In the genomic region with DNA sequence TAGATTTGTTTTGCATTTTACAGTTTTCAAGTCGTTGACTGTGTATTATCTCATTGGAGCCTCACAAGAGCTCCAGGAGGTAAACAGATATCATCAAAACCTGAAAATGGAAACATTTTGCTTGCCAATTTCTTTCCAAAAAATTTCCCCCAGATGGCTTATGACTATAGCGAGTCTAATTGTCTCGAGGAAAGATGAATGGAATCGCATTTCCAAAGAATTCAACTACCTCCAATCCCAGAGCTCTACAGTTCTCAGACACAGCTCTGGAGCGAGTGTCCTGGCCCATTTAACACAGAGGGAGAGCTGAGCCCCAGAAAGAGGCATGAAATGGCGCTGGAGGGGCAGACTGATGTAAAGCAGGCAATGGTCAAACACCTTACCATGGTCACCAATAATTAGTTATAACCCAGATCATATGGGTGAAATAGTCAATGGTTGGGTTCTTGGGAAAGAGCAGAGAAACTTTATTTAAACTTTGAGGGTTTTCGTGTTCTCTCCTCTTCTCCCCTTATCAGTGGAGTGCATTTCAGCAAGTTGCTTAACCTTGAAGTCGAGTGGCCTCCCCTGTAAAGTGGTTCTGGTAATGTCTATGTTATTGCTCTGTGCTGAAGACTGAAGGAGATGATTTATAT, we compare ENCODE assay signal across 1 cellular context.
A peak's percentile ranks its signal among the peaks of the same experiment; 100 is the strongest.
TF ChIP-seq lines count a peak whose summit lies in the region.

No MANE protein-coding gene starts in this region.

TF ChIP-seq in K562, 482 proteins besides CTCF, POLR2A, EP300 and RAD21 (continued from another document):
- TF ChIP-seq ZFP1 (CRISPR knock-in tag; IDR thresholded peaks at IDR 0.05), result no peak
- TF ChIP-seq, protein P1, sequence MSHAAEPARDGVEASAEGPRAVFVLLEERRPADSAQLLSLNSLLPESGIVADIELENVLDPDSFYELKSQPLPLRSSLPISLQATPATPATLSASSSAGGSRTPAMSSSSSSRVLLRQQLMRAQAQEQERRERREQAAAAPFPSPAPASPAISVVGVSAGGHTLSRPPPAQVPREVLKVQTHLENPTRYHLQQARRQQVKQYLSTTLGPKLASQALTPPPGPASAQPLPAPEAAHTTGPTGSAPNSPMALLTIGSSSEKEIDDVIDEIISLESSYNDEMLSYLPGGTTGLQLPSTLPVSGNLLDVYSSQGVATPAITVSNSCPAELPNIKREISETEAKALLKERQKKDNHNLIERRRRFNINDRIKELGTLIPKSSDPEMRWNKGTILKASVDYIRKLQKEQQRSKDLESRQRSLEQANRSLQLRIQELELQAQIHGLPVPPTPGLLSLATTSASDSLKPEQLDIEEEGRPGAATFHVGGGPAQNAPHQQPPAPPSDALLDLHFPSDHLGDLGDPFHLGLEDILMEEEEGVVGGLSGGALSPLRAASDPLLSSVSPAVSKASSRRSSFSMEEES (CRISPR knock-in tag; IDR thresholded peaks at IDR 0.05), result no peak
- peak; percentile 25; the same call in 1 of the 2 replicates for TF ChIP-seq CEBPG (CRISPR knock-in tag; IDR thresholded peaks at IDR 0.05)
- peak; percentile 70 to 87; a peak in 3 of 4 replicates for TF ChIP-seq CEBPG (tag; conservative IDR thresholded peaks at IDR 0.05 in 1 of 2, IDR thresholded peaks at IDR 0.05 in 1 of 2)
- TF ChIP-seq ZBTB8A (IDR thresholded peaks at IDR 0.05; ENCODE audit: partially characterized antibody), result no peak
- TF ChIP-seq TFAM (CRISPR knock-in tag; conservative IDR thresholded peaks at IDR 0.05), result no peak
- no peak for TF ChIP-seq GTF2A2 (tag; IDR thresholded peaks at IDR 0.05)
- TF ChIP-seq KAT8 (IDR thresholded peaks at IDR 0.05; ENCODE audit: low read depth), result peak; percentile 68; the same call in 1 of the 2 replicates
- TF ChIP-seq, protein P2, sequence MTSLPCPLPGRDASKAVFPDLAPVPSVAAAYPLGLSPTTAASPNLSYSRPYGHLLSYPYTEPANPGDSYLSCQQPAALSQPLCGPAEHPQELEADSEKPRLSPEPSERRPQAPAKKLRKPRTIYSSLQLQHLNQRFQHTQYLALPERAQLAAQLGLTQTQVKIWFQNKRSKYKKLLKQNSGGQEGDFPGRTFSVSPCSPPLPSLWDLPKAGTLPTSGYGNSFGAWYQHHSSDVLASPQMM (CRISPR knock-in tag; IDR thresholded peaks at IDR 0.05), result no peak
- no peak for TF ChIP-seq ZNF197 (CRISPR knock-in tag; IDR thresholded peaks at IDR 0.05; ENCODE audit: low read depth)
- TF ChIP-seq CBFA2T2 (conservative IDR thresholded peaks at IDR 0.05), result 0 out of 2 replicates have a peak, but pooled peaks have one; percentile 8
- no peak for TF ChIP-seq NFYB (IDR thresholded peaks at IDR 0.05; ENCODE audit: extremely low read depth, insufficient read length)
- TF ChIP-seq TGIF2 (CRISPR knock-in tag; IDR thresholded peaks at IDR 0.05), result no peak
- no peak for TF ChIP-seq RBM17 (IDR thresholded peaks at IDR 0.05; ENCODE audit: borderline replicate concordance, low read depth, low read length)
- peak; percentile 26 for TF ChIP-seq ARID1B (IDR thresholded peaks at IDR 0.05)
- peak; percentile 39 for TF ChIP-seq MEIS2 (IDR thresholded peaks at IDR 0.05; ENCODE audit: partially characterized antibody)
- peak; percentile 41; the same call in 1 of the 2 replicates for TF ChIP-seq SMARCA4 (IDR thresholded peaks at IDR 0.05)
- peak; percentile 51; the same call in 1 of the 2 replicates for TF ChIP-seq DPF2 (IDR thresholded peaks at IDR 0.05)
- no peak for TF ChIP-seq ZNF785 (CRISPR knock-in tag; IDR thresholded peaks at IDR 0.05)
- peak; percentile 27; the same call in 1 of the 2 replicates for TF ChIP-seq CBFA2T3 (IDR thresholded peaks at IDR 0.05)
- TF ChIP-seq, protein P3, sequence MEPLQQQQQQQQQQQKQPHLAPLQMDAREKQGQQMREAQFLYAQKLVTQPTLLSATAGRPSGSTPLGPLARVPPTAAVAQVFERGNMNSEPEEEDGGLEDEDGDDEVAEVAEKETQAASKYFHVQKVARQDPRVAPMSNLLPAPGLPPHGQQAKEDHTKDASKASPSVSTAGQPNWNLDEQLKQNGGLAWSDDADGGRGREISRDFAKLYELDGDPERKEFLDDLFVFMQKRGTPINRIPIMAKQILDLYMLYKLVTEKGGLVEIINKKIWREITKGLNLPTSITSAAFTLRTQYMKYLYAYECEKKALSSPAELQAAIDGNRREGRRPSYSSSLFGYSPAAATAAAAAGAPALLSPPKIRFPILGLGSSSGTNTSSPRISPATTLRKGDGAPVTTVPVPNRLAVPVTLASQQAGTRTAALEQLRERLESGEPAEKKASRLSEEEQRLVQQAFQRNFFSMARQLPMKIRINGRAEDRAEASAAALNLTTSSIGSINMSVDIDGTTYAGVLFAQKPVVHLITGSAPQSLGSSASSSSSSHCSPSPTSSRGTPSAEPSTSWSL (CRISPR knock-in tag; IDR thresholded peaks at IDR 0.05; ENCODE audit: borderline replicate concordance), result no peak
- no peak for TF ChIP-seq ZFPM2 (CRISPR knock-in tag; IDR thresholded peaks at IDR 0.05)
- no peak for TF ChIP-seq BRD4 (IDR thresholded peaks at IDR 0.05)
- no peak for TF ChIP-seq FOXK2 (conservative IDR thresholded peaks at IDR 0.05 in 1 of 2, IDR thresholded peaks at IDR 0.05 in 1 of 2; ENCODE audit: low read depth in 2 of 2)
TF ChIP-seq in K562: peak in this region for 19.
